Comparison of ENCODE assay signal across 1 cellular context in the genomic region with DNA sequence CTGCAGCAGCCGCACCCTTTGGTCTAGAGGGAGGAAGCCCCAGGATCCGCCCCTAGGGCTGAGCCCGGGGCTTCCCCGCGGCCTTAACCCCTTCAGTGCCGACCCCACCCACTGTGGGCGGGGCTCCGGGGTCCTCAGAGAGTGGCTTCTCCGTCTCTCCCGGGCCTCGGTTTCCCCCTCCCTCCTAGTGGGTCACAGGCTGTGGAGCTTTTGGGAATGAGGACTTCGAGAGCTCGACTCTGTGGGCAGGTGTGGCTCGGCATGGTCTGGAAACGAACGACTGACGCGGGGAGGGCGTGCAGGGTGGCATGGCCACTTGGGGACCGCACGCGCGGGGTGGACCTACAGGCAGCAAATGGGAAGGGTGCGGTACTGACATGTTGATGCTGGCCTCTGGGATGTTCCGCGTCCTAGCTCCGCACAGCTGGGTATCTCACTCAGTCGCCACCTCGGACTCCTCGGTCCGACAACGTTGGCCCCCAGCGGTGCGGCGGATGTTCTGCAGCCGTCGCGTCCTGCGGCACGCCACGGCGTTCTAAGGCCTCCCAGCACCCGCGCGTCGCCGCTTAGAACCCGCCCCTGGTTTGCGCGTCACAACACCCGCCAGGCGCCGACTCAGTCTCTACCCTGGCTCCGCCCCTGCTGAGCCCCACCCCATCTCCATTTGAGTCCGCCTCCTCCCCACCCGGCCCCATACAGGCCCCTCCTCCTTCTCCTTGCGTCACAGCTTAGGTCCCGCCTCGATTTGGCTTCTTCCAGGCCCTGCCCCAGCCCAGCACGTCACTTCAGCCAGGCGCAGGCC.
A peak's percentile ranks its signal among the peaks of the same experiment; 100 is the strongest.
TF ChIP-seq lines count a peak whose summit lies in the region.

A gene with protein sequence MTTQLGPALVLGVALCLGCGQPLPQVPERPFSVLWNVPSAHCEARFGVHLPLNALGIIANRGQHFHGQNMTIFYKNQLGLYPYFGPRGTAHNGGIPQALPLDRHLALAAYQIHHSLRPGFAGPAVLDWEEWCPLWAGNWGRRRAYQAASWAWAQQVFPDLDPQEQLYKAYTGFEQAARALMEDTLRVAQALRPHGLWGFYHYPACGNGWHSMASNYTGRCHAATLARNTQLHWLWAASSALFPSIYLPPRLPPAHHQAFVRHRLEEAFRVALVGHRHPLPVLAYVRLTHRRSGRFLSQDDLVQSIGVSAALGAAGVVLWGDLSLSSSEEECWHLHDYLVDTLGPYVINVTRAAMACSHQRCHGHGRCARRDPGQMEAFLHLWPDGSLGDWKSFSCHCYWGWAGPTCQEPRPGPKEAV (minus strand): TSS at position 570 of the 802 bp plus-strand sequence. CDS start 3,803 bp downstream, outside the sequence.
A gene with protein sequence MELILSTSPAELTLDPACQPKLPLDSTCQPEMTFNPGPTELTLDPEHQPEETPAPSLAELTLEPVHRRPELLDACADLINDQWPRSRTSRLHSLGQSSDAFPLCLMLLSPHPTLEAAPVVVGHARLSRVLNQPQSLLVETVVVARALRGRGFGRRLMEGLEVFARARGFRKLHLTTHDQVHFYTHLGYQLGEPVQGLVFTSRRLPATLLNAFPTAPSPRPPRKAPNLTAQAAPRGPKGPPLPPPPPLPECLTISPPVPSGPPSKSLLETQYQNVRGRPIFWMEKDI (minus strand): TSS at position 570 of the 802 bp plus-strand sequence. CDS start 1,942 bp downstream, outside the sequence.

TF ChIP-seq in HCT116, 20 proteins besides CTCF, POLR2A, EP300 and RAD21 (continued from another document):
- TF ChIP-seq ELF1 (IDR thresholded peaks at IDR 0.05; ENCODE audit: borderline replicate concordance, low read depth), result no peak
- peak; percentile 95 for TF ChIP-seq POLR2AphosphoS5 (IDR thresholded peaks at IDR 0.05; ENCODE audit: low read depth, low read length)
- no peak for TF ChIP-seq ZNF274 (IDR thresholded peaks at IDR 0.05; ENCODE audit: low read depth, low read length)
- TF ChIP-seq JUND (IDR thresholded peaks at IDR 0.05), result no peak
- TF ChIP-seq, protein P1, sequence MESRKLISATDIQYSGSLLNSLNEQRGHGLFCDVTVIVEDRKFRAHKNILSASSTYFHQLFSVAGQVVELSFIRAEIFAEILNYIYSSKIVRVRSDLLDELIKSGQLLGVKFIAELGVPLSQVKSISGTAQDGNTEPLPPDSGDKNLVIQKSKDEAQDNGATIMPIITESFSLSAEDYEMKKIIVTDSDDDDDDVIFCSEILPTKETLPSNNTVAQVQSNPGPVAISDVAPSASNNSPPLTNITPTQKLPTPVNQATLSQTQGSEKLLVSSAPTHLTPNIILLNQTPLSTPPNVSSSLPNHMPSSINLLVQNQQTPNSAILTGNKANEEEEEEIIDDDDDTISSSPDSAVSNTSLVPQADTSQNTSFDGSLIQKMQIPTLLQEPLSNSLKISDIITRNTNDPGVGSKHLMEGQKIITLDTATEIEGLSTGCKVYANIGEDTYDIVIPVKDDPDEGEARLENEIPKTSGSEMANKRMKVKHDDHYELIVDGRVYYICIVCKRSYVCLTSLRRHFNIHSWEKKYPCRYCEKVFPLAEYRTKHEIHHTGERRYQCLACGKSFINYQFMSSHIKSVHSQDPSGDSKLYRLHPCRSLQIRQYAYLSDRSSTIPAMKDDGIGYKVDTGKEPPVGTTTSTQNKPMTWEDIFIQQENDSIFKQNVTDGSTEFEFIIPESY (IDR thresholded peaks at IDR 0.05; ENCODE audit: extremely low read depth, insufficient replicate concordance, low read length), result peak; percentile 40
- TF ChIP-seq SRF (IDR thresholded peaks at IDR 0.05; ENCODE audit: low read depth), result no peak
- TF ChIP-seq EGR1 (IDR thresholded peaks at IDR 0.05; ENCODE audit: low read depth), result no peak
- no peak for TF ChIP-seq FOSL1 (IDR thresholded peaks at IDR 0.05; ENCODE audit: low read depth)
- TF ChIP-seq, protein P2, sequence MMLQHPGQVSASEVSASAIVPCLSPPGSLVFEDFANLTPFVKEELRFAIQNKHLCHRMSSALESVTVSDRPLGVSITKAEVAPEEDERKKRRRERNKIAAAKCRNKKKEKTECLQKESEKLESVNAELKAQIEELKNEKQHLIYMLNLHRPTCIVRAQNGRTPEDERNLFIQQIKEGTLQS (IDR thresholded peaks at IDR 0.05), result no peak
TF ChIP-seq in HCT116: peak in this region for 4.
